In the genomic region with DNA sequence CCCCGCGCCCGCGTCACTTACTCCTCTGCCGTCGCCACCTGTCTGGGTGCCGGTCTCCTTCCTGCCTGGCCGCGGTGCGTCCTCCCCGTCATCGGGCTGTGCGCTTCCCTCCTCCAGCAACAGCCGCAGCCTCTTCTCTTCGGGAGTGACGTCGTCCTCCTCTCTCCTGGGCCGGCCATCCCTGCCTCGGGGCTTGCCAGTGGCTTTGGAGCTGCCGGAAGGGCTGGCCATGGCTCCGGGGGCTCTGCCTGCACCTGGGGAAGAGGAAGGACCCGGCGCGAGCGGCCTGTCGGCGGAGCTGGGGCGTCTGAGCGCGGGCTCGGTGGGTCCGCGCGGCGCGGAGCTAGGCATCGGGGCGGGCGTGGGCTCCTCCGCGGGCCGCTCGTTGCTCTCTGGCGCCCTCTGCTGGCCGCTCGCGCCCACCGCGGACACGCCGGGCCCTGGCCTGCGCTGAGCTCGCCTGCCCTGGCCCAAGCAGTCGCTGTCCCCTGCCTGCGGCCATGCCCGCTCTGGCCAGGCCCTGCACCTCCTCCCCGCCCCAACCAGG, we compare ENCODE assay signal across 8 cellular contexts. TPM values are rescaled to one million over a fixed set of nuclear protein-coding genes. Genes with fewer than 3 reads are reported as not detected.
A peak's percentile ranks its signal among the peaks of the same experiment; 100 is the strongest.
DNase-seq lines count a peak whose midpoint lies in the region; ATAC-seq and TF ChIP-seq lines count a peak whose summit lies in the region.
"Not testable (repeated sequence)": the region's sequence is repeated elsewhere in the genome, so short reads cannot be mapped to it uniquely, and the experiment has no call there.

No MANE protein-coding gene starts in this region.

- TF ChIP-seq CTCF in NB4 (IDR thresholded peaks at IDR 0.05; ENCODE audit: low read depth, low read length) (peak; percentile 33), upper lobe of right lung (IDR thresholded peaks at IDR 0.05) (peak; percentile 72)

- ATAC-seq in activated T-cell treated with anti-CD3 and anti-CD28 coated beads, Interleukin-2, amount 50 U/mL, for 4 hours = peak; percentile 91 to 93
- ATAC-seq in upper lobe of right lung = peak; percentile 95

- not testable (repeated sequence) for H3K27me3 ChIP-seq in effector memory CD4-positive, alpha-beta T cell (replicated peaks; ENCODE audit: control insufficient read depth, insufficient read depth, low read length, poor library complexity, severe bottlenecking); upper lobe of right lung
- H3K27me3 ChIP-seq in skeletal muscle satellite cell (ENCODE audit: control insufficient read depth, insufficient read depth, low read length) = peaks cover 10% of the 10 kb centered on the region

- H3K36me3 ChIP-seq in effector memory CD4-positive, alpha-beta T cell (ENCODE audit: control insufficient read depth, insufficient read depth, low read length); skeletal muscle satellite cell (ENCODE audit: insufficient read depth, low read length); upper lobe of right lung: not testable (repeated sequence)

- not testable (repeated sequence) for H3K27ac ChIP-seq in effector memory CD4-positive, alpha-beta T cell (ENCODE audit: insufficient read depth, low read length, poor library complexity, severe bottlenecking); upper lobe of right lung

- not testable (repeated sequence) for H3K36me3 Mint-ChIP-seq in activated T-cell treated with anti-CD3 and anti-CD28 coated beads, Interleukin-2, amount 50 U/mL, for 4 hours (ENCODE audit: insufficient read depth)

- H3K4me1 Mint-ChIP-seq in activated T-cell treated with anti-CD3 and anti-CD28 coated beads, Interleukin-2, amount 50 U/mL, for 4 hours (ENCODE audit: low read depth) = not testable (repeated sequence)

- DNase-seq in NB4 (ENCODE audit: low read depth) (peak; percentile 69), SK-MEL-5 (ENCODE audit: low read depth, low spot score) (peak; percentile 44), left kidney (ENCODE audit: low read depth, low spot score) (peak; percentile 80), upper lobe of right lung (peak; percentile 89)
- DNase-seq in activated T-cell treated with anti-CD3 and anti-CD28 coated beads, Interleukin-2, amount 50 U/mL, for 4 hours = peak; percentile 77
- DNase-seq in effector memory CD4-positive, alpha-beta T cell = peak; percentile 45 to 60 (median 48)

- H3K4me3 Mint-ChIP-seq in activated T-cell treated with anti-CD3 and anti-CD28 coated beads, Interleukin-2, amount 50 U/mL, for 4 hours = peak overlapping the region; percentile 84

- H3K4me1 ChIP-seq in effector memory CD4-positive, alpha-beta T cell (ENCODE audit: control insufficient read depth, insufficient read depth, low read length, poor library complexity, severe bottlenecking); skeletal muscle satellite cell (ENCODE audit: control insufficient read depth, insufficient read depth, low read length); upper lobe of right lung: not testable (repeated sequence)

- not testable (repeated sequence) for H3K9me3 Mint-ChIP-seq in activated T-cell treated with anti-CD3 and anti-CD28 coated beads, Interleukin-2, amount 50 U/mL, for 4 hours

- peak overlapping the region; percentile 87 for H3K4me2 ChIP-seq in skeletal muscle satellite cell (ENCODE audit: low read length)

- H3K9ac ChIP-seq in skeletal muscle satellite cell (ENCODE audit: low read depth, low read length) = peak overlapping the region; percentile 38

- H3K27me3 Mint-ChIP-seq in activated T-cell treated with anti-CD3 and anti-CD28 coated beads, Interleukin-2, amount 50 U/mL, for 4 hours (ENCODE audit: low read depth) = peaks cover 17% of the 10 kb centered on the region

- TF ChIP-seq POLR2A in NB4 (IDR thresholded peaks at IDR 0.05; ENCODE audit: extremely low read depth, insufficient read length) = not testable (repeated sequence)

- intact Hi-C loops in upper lobe of right lung (cut with DNase I) = not testable (repeated sequence)

- not testable (repeated sequence) for H3K9me3 ChIP-seq in effector memory CD4-positive, alpha-beta T cell (ENCODE audit: control insufficient read depth, low read length); skeletal muscle satellite cell (replicated peaks; ENCODE audit: low read length); upper lobe of right lung

- in situ Hi-C loops in SK-MEL-5 (cut with HindIII; ENCODE audit: low pct_unique_long_range_greater_than_20kb, low sequenced_read_pairs) = not testable (repeated sequence)

- H3K4me3 ChIP-seq in GM08714 (ENCODE audit: low read length) (peak overlapping the region; percentile 37; the same call in 1 of the 2 replicates), skeletal muscle satellite cell (ENCODE audit: low read length) (peak overlapping the region; percentile 70), upper lobe of right lung (peak overlapping the region; percentile 54)
- H3K4me3 ChIP-seq in NB4 (ENCODE audit: low read depth, low read length) = not testable (repeated sequence)
- peak overlapping the region; percentile 56 for H3K4me3 ChIP-seq in effector memory CD4-positive, alpha-beta T cell (ENCODE audit: insufficient read depth, low read depth, low read length, poor library complexity, severe bottlenecking)

RNA-seq across cellular contexts. Expression of gene UNC93B1, which starts 48.4 kb away (rescaled TPM):
- 9.1 TPM in 2 replicates for total RNA-seq in SK-MEL-5 (2014; rRNA removed; shearing (Covaris generic))
- 15.7 and 19.4 TPM in 2 replicates for polyA plus RNA-seq in SK-MEL-5 (2015; cell fraction: cytosol; rRNA removed)
- 30.4 and 32.2 TPM in 2 replicates for polyA plus RNA-seq in SK-MEL-5 (2015; cell fraction: nucleus; rRNA removed)
- total RNA-seq in activated T-cell treated with anti-CD3 and anti-CD28 coated beads, Interleukin-2, amount 50 U/mL, for 4 hours = 10 to 100 TPM; 12.8 to 15.6 (median 14.1) TPM
- total RNA-seq in skeletal muscle satellite cell (2012; rRNA removed) = 18.5 and 22.5 TPM in 2 replicates
- 79.5 TPM for total RNA-seq in upper lobe of right lung

RNA-seq across cellular contexts. Expression of gene ALDH3B1, which starts 54.6 kb away (rescaled TPM):
- 2.4 and 3.5 TPM in 2 replicates for total RNA-seq in SK-MEL-5 (2014; rRNA removed; shearing (Covaris generic))
- polyA plus RNA-seq in SK-MEL-5 (2015; cell fraction: cytosol; rRNA removed) = 6.5 and 7.2 TPM in 2 replicates
- polyA plus RNA-seq in SK-MEL-5 (2015; cell fraction: nucleus; rRNA removed) = 3.0 and 5.2 TPM in 2 replicates
- under 1 TPM in 2 of 3 donors, not detected in 1; 0.08 to 0.15 TPM for total RNA-seq in activated T-cell treated with anti-CD3 and anti-CD28 coated beads, Interleukin-2, amount 50 U/mL, for 4 hours
- 26.6 and 30.9 TPM in 2 replicates for total RNA-seq in skeletal muscle satellite cell (2012; rRNA removed)
- total RNA-seq in upper lobe of right lung = 95.9 TPM

Comparison
In these comparisons a context has a peak if more than half of its experiments do, and no peak if none do; other contexts are left out.
1. RNA of gene ALDH3B1, which starts 54.6 kb away (total RNA-seq): 95.9 TPM in upper lobe of right lung (single experiment); 2.4 to 3.5 TPM in SK-MEL-5 and 0.08 to 0.15 TPM in activated T-cell treated with anti-CD3 and anti-CD28 coated beads, Interleukin-2, amount 50 U/mL, for 4 hours; every median in the first group is over 10 times any median in the second.
2. Peak in every context shown above with its lines, with median percentiles within 50 percentile points of each other: DNase-seq.